Comparison of ENCODE assay signal across 22 cellular contexts in the genomic region with DNA sequence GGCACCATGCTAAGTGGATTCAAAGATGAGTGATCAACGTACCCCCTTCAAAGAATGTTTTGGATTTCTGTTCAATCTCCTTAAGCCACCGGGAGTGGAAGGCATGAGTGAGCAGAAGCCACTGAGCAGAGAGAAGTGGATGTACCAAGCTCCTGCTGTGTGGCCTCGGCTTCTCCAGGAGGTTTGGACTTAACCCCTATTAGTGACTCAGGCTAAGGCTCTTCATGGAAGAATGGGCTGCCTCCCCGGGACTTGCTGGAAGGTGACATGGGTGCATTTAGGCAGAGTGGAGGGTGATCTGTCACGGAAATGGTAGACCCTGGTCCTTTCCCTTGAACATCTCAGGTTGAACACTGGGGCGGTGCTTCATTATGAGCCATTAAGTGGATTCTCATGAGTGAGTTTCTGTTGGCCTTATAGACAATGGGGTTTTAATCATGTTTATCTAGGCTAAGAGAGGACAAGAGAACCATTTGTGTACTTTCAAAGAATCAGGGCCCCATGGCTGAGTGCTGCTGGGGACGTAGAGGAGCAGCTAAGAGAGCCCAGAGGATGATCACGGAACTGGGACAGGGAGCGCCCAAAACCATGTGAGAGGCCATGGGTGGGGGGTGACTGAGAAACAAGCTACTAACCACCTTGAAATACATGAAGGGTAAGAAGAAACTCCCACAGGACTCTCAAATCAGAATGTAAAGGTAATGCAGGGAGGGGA.
"Had no signal": no experiment of that assay in that cellular context is flagged by ENCODE, and none has a peak within 500 bp of the region (broad histone marks: within the 10 kb centered on the region; RNA-seq: fewer than 3 reads in every experiment).

No MANE protein-coding gene starts in this region.

- H3K27ac Mint-ChIP-seq: activated CD4-positive, alpha-beta memory T cell treated with anti-CD3 and anti-CD28 coated beads for 36 hours; activated CD4-positive, alpha-beta T cell treated with anti-CD3 and anti-CD28 coated beads, Interleukin-2, amount 10 ng/mL, durations not matched to agents 7 days and 5 days; activated naive CD4-positive, alpha-beta T cell treated with anti-CD3 and anti-CD28 coated beads, Interleukin-2, amount 50 U/mL, for 72 hours; T-helper 17 cell had no signal

- H3K4me3 Mint-ChIP-seq: activated CD4-positive, alpha-beta memory T cell treated with anti-CD3 and anti-CD28 coated beads for 36 hours; activated CD4-positive, alpha-beta T cell treated with anti-CD3 and anti-CD28 coated beads, Interleukin-2, amount 10 ng/mL, durations not matched to agents 7 days and 5 days; activated T-cell treated with anti-CD3 and anti-CD28 coated beads, Interleukin-2, amount 50 U/mL, for 4 hours; brain; central memory CD8-positive, alpha-beta T cell; T-helper 17 cell had no signal

- H3K9me3 Mint-ChIP-seq: activated CD4-positive, alpha-beta memory T cell treated with anti-CD3 and anti-CD28 coated beads for 36 hours; activated CD4-positive, alpha-beta T cell treated with anti-CD3 and anti-CD28 coated beads, Interleukin-2, amount 10 ng/mL, durations not matched to agents 7 days and 5 days; activated naive CD4-positive, alpha-beta T cell treated with anti-CD3 and anti-CD28 coated beads, Interleukin-2, amount 50 U/mL, for 72 hours; activated T-cell treated with anti-CD3 and anti-CD28 coated beads, Interleukin-2, amount 50 U/mL, for 4 hours; central memory CD8-positive, alpha-beta T cell had no signal

- ATAC-seq: activated naive CD4-positive, alpha-beta T cell treated with anti-CD3 and anti-CD28 coated beads, Interleukin-2, amount 50 U/mL, for 72 hours; activated T-cell treated with anti-CD3 and anti-CD28 coated beads, Interleukin-2, amount 50 U/mL, for 4 hours; T-helper 17 cell had no signal

- H3K4me1 Mint-ChIP-seq: central memory CD8-positive, alpha-beta T cell had no signal

- DNase-seq: activated CD4-positive, alpha-beta memory T cell treated with anti-CD3 and anti-CD28 coated beads for 36 hours; activated CD4-positive, alpha-beta T cell treated with anti-CD3 and anti-CD28 coated beads, Interleukin-2, amount 10 ng/mL, durations not matched to agents 7 days and 5 days; activated CD4-positive, CD25-positive, alpha-beta regulatory T cell; activated CD8-positive, alpha-beta memory T cell treated with anti-CD3 and anti-CD28 coated beads for 24 hours; activated effector memory CD4-positive, alpha-beta T cell treated with anti-CD3 and anti-CD28 coated beads, Interleukin-2, amount 50 U/mL, for 16 hours; activated naive CD4-positive, alpha-beta T cell treated with Interleukin-2 at 50 U/mL for 16 hours; activated T-cell treated with anti-CD3 and anti-CD28 coated beads, Interleukin-2, amount 50 U/mL, for 4 hours; amygdala; KG1; NCI-H1105; NCI-H1436; NCI-H187 treated with DMSO at 0.1 percent for 48 hours; NCI-H2081 treated with DMSO at 0.1 percent for 48 hours; NCI-H2171 treated with DMSO at 0.1 percent for 48 hours; NCI-H226; NCI-H82; SIG-M5; T-helper 17 cell; T-helper 9 cell had no signal

- H3K36me3 Mint-ChIP-seq: activated CD4-positive, alpha-beta memory T cell treated with anti-CD3 and anti-CD28 coated beads for 36 hours; activated naive CD4-positive, alpha-beta T cell treated with anti-CD3 and anti-CD28 coated beads, Interleukin-2, amount 50 U/mL, for 72 hours; brain had no signal
